26 cellular contexts compared by ENCODE assay signal in genomic region chr5:136420168-136420916, GRCh38. TPM values are rescaled to one million over a fixed set of nuclear protein-coding genes. Genes with fewer than 3 reads are reported as not detected.
DNase-seq lines count a peak whose midpoint lies in the region; ATAC-seq lines count a peak whose summit lies in the region.
"Had no signal": no experiment of that assay in that cellular context is flagged by ENCODE, and none has a peak within 500 bp of the region (broad histone marks: within the 10 kb centered on the region; RNA-seq: fewer than 3 reads in every experiment).

No MANE protein-coding gene starts in this region.

- ATAC-seq in GM18858 (IDR thresholded peaks at IDR 0.05; ENCODE audit: unreplicated experiment): no peak
- ATAC-seq: sciatic nerve had no signal

- peak; percentile 79 for DNase-seq in DMS79 treated with DMSO at 0.1 percent for 48 hours (lab: John Stamatoyannopoulos, UW)
- DNase-seq in NCI-H1417 treated with DMSO at 0.1 percent for 48 hours (lab: John Stamatoyannopoulos, UW): peak; percentile 37
- DNase-seq in NCI-H345 treated with DMSO at 0.1 percent for 48 hours (lab: John Stamatoyannopoulos, UW; ENCODE audit: unreplicated experiment): peak; percentile 97
- DNase-seq in iPS-NIHi11 (ENCODE audit: low spot score): peak; percentile 13
- no peak for DNase-seq in H4 (ENCODE audit: low spot score)
- no peak for DNase-seq in NCI-H82 treated with DMSO at 0.1 percent for 48 hours (lab: John Stamatoyannopoulos, UW; ENCODE audit: unreplicated experiment)
- no peak for DNase-seq in SK-N-DZ (ENCODE audit: low spot score)
- DNase-seq: activated naive CD4-positive, alpha-beta T cell; activated T-cell treated with anti-CD3 and anti-CD28 coated beads for 4 hours; amniotic stem cell; CD4-positive, alpha-beta T cell; dorsolateral prefrontal cortex; foreskin melanocyte; hypothalamus; Karpas-422; mammary epithelial cell; NCI-H1694 treated with DMSO at 0.1 percent for 48 hours; testis had no signal

RNA-seq across cellular contexts. Expression of gene TRPC7, which starts 55.0 kb away (rescaled TPM):
- total RNA-seq in H4 (2014; rRNA removed; shearing (Covaris generic)): not detected in 2 replicates
- polyA plus RNA-seq in SK-N-DZ (2014; cell fraction: cytosol; rRNA removed): not detected in 2 replicates
- not detected in 2 replicates for polyA plus RNA-seq in SK-N-DZ (2014; cell fraction: nucleus; rRNA removed)
- total RNA-seq: cardiac septum; CD4-positive, alpha-beta T cell; Daoy; epithelial cell of proximal tubule; mammary epithelial cell; myocyte; osteocyte; sciatic nerve had no signal
- polyA plus RNA-seq: keratinocyte, mammary epithelial cell had no signal

Comparison
In these comparisons a context has a peak if more than half of its experiments do, and no peak if none do; other contexts are left out.
1. DNase-seq: peak in DMS79 treated with DMSO at 0.1 percent for 48 hours (single experiment), NCI-H1417 treated with DMSO at 0.1 percent for 48 hours (single experiment), NCI-H345 treated with DMSO at 0.1 percent for 48 hours (single experiment) and iPS-NIHi11 (single experiment); none in H4 (single experiment), NCI-H82 treated with DMSO at 0.1 percent for 48 hours (single experiment) and SK-N-DZ (single experiment).